Comparison of ENCODE assay signal across 8 cellular contexts in genomic region chr16:525520-526180, GRCh38. TPM values are rescaled to one million over a fixed set of nuclear protein-coding genes. Genes with fewer than 3 reads are reported as not detected.
A peak's percentile ranks its signal among the peaks of the same experiment; 100 is the strongest.
DNase-seq lines count a peak whose midpoint lies in the region; ATAC-seq, FAIRE-seq and TF ChIP-seq lines count a peak whose summit lies in the region.

No MANE protein-coding gene starts in this region.

- H3K27me3 ChIP-seq in KMS-11 (ENCODE audit: insufficient read depth, low read depth) (no peaks in the 10 kb centered on the region), H1 (replicated peaks in 1 of 4; ENCODE audit: control insufficient read depth in 3 of 4, extremely low read depth in 1 of 4, insufficient read depth in 3 of 4, low read length in 3 of 4) (no peaks in the 10 kb centered on the region), transverse colon (no peaks in the 10 kb centered on the region)

- no peak overlapping the region for H2AFZ ChIP-seq in KMS-11 (ENCODE audit: low read depth)
- H2AFZ ChIP-seq in H1 (ENCODE audit: low read length) = no peak overlapping the region

- TF ChIP-seq EP300 in H1 (IDR thresholded peaks at IDR 0.05; ENCODE audit: borderline replicate concordance in 1 of 2, low read depth in 2 of 2, low read length in 2 of 2) = no peak
- no peak for TF ChIP-seq EP300 in transverse colon (IDR thresholded peaks at IDR 0.05; ENCODE audit: low read depth)

- H3K9me3 Mint-ChIP-seq in activated CD4-positive, alpha-beta memory T cell treated with anti-CD3 and anti-CD28 coated beads for 36 hours = no peaks in the 10 kb centered on the region

- H2BK120ac ChIP-seq in H1 (replicated peaks; ENCODE audit: low read depth, low read length) = no peak overlapping the region

- WGBS in H1 (ENCODE audit: extremely low coverage in 1 of 2, insufficient coverage in 1 of 2, insufficient read length in 1 of 2, insufficient replicate concordance in 2 of 2, low coverage in 1 of 2, low lambda C conversion rate in 2 of 2, missing lambda C conversion rate in 1 of 2), 2 experiments = 95% methylated on average over 13 of the region's 13 CpGs; no CpG with 5 or more reads in 1 of the 2 experiments
- 72% methylated on average over 13 of the region's 13 CpGs; no CpG with 5 or more reads in 1 of the 2 donors for WGBS in transverse colon (ENCODE audit: low coverage in 1 of 2), 2 donors

- H3K79me2 ChIP-seq in KMS-11 (ENCODE audit: insufficient read depth, low read depth) (peaks cover 42% of the 10 kb centered on the region), H1 (ENCODE audit: control insufficient read depth in 1 of 2, insufficient read depth in 2 of 2, low read length in 2 of 2) (peaks cover 6 to 33% of the 10 kb centered on the region in 2 experiments; a peak in 3 of 4 replicates)

- CTCF ChIA-PET in activated CD4-positive, alpha-beta memory T cell treated with anti-CD3 and anti-CD28 coated beads for 36 hours (lab: Charles Lee) = interaction anchor here (1.0 kb wide), 1 partner anchor 134 kb away, joined by 3 read pairs; no protein-coding TSS in a partner anchor
- CTCF ChIA-PET in H1 (lab: Charles Lee; ENCODE audit: partially characterized antibody) = interaction anchor here (0.5 to 1.6 kb wide), 8 partner anchors 10 to 145 kb away, joined by 3 to 6 read pairs (median 3); no protein-coding TSS in a partner anchor

- H3K79me1 ChIP-seq in H1 (ENCODE audit: low read depth, low read length) = peaks cover 9% of the 10 kb centered on the region

- H3K4me3 ChIP-seq in KMS-11 (IDR thresholded peaks at IDR 0.05; ENCODE audit: insufficient read depth, low read depth, low read length) = no peak overlapping the region
- H3K4me3 ChIP-seq in H1 (ENCODE audit: extremely low read depth in 1 of 4, insufficient read depth in 2 of 4, low read depth in 3 of 4, low read length in 4 of 4) = peak overlapping the region in 2 of 4 experiments; percentile 71 to 79; a peak in 2 of 8 replicates
- peak overlapping the region in 2 of 4 donors; percentile 80 to 89 for H3K4me3 ChIP-seq in transverse colon

- H2AK5ac ChIP-seq in H1 (ENCODE audit: low read depth, low read length) = no peak overlapping the region

- H3K4me1 ChIP-seq in KMS-11 (ENCODE audit: low read depth, poor library complexity, severe bottlenecking) (peaks cover 24% of the 10 kb centered on the region), H1 (replicated peaks in 1 of 4; ENCODE audit: control insufficient read depth in 3 of 4, insufficient read depth in 4 of 4, low read length in 3 of 4) (peaks cover 0 to 25% (median 13%) of the 10 kb centered on the region in 4 experiments; a peak in 5 of 7 replicates), transverse colon (peaks cover 33 to 59% (median 49%) of the 10 kb centered on the region in 4 donors)

- H3K36me3 Mint-ChIP-seq in activated CD4-positive, alpha-beta memory T cell treated with anti-CD3 and anti-CD28 coated beads for 36 hours = peaks cover 3% of the 10 kb centered on the region

- TF ChIP-seq POLR2A in H1 (IDR thresholded peaks at IDR 0.05; ENCODE audit: control extremely low read depth in 1 of 2, low read depth in 2 of 2, low read length in 2 of 2) (no peak), transverse colon (IDR thresholded peaks at IDR 0.05) (no peak)

- in situ Hi-C loops in transverse colon (cut with MboI; ENCODE audit: low pct_ligation_motif_present in 1 of 4, low pct_unique_long_range_greater_than_20kb in 1 of 4, low sequenced_read_pairs in 3 of 4) = no loop called here

- TF ChIP-seq CTCF in KMS-11 (conservative IDR thresholded peaks at IDR 0.05; ENCODE audit: low read depth, low read length) (no peak), H1 (IDR thresholded peaks at IDR 0.05; ENCODE audit: control extremely low read depth in 1 of 3, insufficient read depth in 1 of 3, low read depth in 1 of 3, low read length in 3 of 3) (no peak), transverse colon (IDR thresholded peaks at IDR 0.05) (no peak)

- H3K23ac ChIP-seq in H1 (ENCODE audit: insufficient read length) = no peak overlapping the region

- H3K27ac Mint-ChIP-seq in activated CD4-positive, alpha-beta memory T cell treated with anti-CD3 and anti-CD28 coated beads for 36 hours = peak overlapping the region; percentile 99

- no peak overlapping the region for H4K91ac ChIP-seq in H1 (replicated peaks; ENCODE audit: insufficient read length, low read length)

- H2BK12ac ChIP-seq in H1 (ENCODE audit: low read depth, low read length) = no peak overlapping the region

- no peaks in the 10 kb centered on the region for H3K9me3 ChIP-seq in H1 (ENCODE audit: insufficient read depth in 2 of 2, low read depth in 1 of 2, low read length in 1 of 2)
- no peaks in the 10 kb centered on the region for H3K9me3 ChIP-seq in transverse colon

- H2BK15ac ChIP-seq in H1 (ENCODE audit: low read length) = no peak overlapping the region

- no peak overlapping the region for H3K4ac ChIP-seq in H1 (replicated peaks; ENCODE audit: insufficient read length, low read depth, low read length)

- H3K4me1 Mint-ChIP-seq in activated CD4-positive, alpha-beta memory T cell treated with anti-CD3 and anti-CD28 coated beads for 36 hours (ENCODE audit: low read depth) = peaks cover 39% of the 10 kb centered on the region

- H4K20me1 ChIP-seq in KMS-11 (ENCODE audit: insufficient read depth) = peaks cover 11% of the 10 kb centered on the region
- peaks cover 11 to 32% of the 10 kb centered on the region in 2 experiments for H4K20me1 ChIP-seq in H1 (replicated peaks in 1 of 2; ENCODE audit: control insufficient read depth in 1 of 2, insufficient read depth in 2 of 2, low read length in 2 of 2)

- intact Hi-C loops in activated CD4-positive, alpha-beta memory T cell treated with anti-CD3 and anti-CD28 coated beads for 36 hours (cut with micrococcal nuclease) = loop anchor here (1.0 to 5.0 kb wide), 4 partner anchors 64 to 155 kb away; partner anchors contain the start of genes METTL26 and MRPL28
- intact Hi-C loops in transverse colon (cut with DNase I; ENCODE audit: low total_unique reads) = no loop called here

- no peak overlapping the region for H2BK20ac ChIP-seq in H1 (ENCODE audit: low read length)

- no peak for TF ChIP-seq RAD21 in H1 (IDR thresholded peaks at IDR 0.05 in 1 of 2, conservative IDR thresholded peaks at IDR 0.05 in 1 of 2; ENCODE audit: low read depth in 2 of 2, low read length in 2 of 2)

- no peak overlapping the region for H4K5ac ChIP-seq in H1 (ENCODE audit: insufficient read length, low read depth, low read length)

- H4K8ac ChIP-seq in H1 (ENCODE audit: extremely low read depth, insufficient read depth, low read length) = no peak overlapping the region

- H3K56ac ChIP-seq in H1 (replicated peaks; ENCODE audit: insufficient read length, low read depth, low read length) = no peak overlapping the region

- no peak for ATAC-seq in HG03196 (IDR thresholded peaks at IDR 0.05; ENCODE audit: unreplicated experiment)

- no peak for FAIRE-seq in H1 (lab: Jason Lieb, UNC)

- DNase-seq in DMS79 (lab: John Stamatoyannopoulos, UW) (peak; percentile 6), H1 (ENCODE audit: low read depth in 1 of 2, low spot score in 2 of 2) (no peak), nucleus accumbens (lab: John Stamatoyannopoulos, UW) (peak in 29 of 56 donors; percentile 11 to 81 (median 41)), transverse colon (no peak), NCI-H1930 (lab: John Stamatoyannopoulos, UW) (no peak)
- DNase-seq in activated CD4-positive, alpha-beta memory T cell treated with anti-CD3 and anti-CD28 coated beads for 36 hours = peak; percentile 91

- H3K4me2 ChIP-seq in KMS-11 (peak overlapping the region; percentile 100), H1 (ENCODE audit: insufficient read depth in 1 of 2, low read depth in 2 of 2, low read length in 2 of 2) (peak overlapping the region; percentile 76 to 89; a peak in 3 of 4 replicates)

- H3K4me3 Mint-ChIP-seq in activated CD4-positive, alpha-beta memory T cell treated with anti-CD3 and anti-CD28 coated beads for 36 hours = peak overlapping the region; percentile 89

- H3K18ac ChIP-seq in H1 (ENCODE audit: extremely low read depth, low read length) = no peak overlapping the region

- peak overlapping the region; percentile 88; the same call in 1 of the 2 replicates for H3K27ac ChIP-seq in KMS-11
- H3K27ac ChIP-seq in H1 (ENCODE audit: low read depth, low read length) = no peak overlapping the region
- peak overlapping the region; percentile 93 to 98 (median 97) for H3K27ac ChIP-seq in transverse colon

- H3K36me3 ChIP-seq in KMS-11 (ENCODE audit: insufficient read depth) = no peaks in the 10 kb centered on the region
- no peaks in the 10 kb centered on the region; a peak in 1 of 8 replicates for H3K36me3 ChIP-seq in H1 (ENCODE audit: control insufficient read depth in 2 of 4, insufficient read depth in 4 of 4, low read length in 3 of 4)
- H3K36me3 ChIP-seq in transverse colon = no peaks in the 10 kb centered on the region

- H3K27me3 Mint-ChIP-seq in activated CD4-positive, alpha-beta memory T cell treated with anti-CD3 and anti-CD28 coated beads for 36 hours = no peaks in the 10 kb centered on the region

- peaks cover 7% of the 10 kb centered on the region; the same call in 1 of the 2 replicates for H3K23me2 ChIP-seq in H1 (ENCODE audit: low read depth, low read length)

- POLR2A ChIA-PET in activated CD4-positive, alpha-beta memory T cell treated with anti-CD3 and anti-CD28 coated beads for 36 hours (lab: Charles Lee) = interaction anchor here (1.1 to 1.5 kb wide), 3 partner anchors 123 to 143 kb away, joined by 3 to 4 read pairs (median 4); partner anchors contain the start of gene WDR90
- POLR2A ChIA-PET in H1 (lab: Charles Lee; ENCODE audit: partially characterized antibody) = interaction anchor here (0.8 to 1.9 kb wide), 10 partner anchors 12 to 142 kb away, joined by 3 to 5 read pairs (median 4); partner anchors contain the start of gene RHOT2

- H3K9ac ChIP-seq in KMS-11 (peak overlapping the region; percentile 90; the same call in 1 of the 2 replicates), H1 (replicated peaks in 1 of 4; ENCODE audit: extremely low read depth in 1 of 4, low read depth in 3 of 4, low read length in 3 of 4) (no peak overlapping the region; a peak in 1 of 7 replicates)

- H2BK5ac ChIP-seq in H1 (ENCODE audit: low read depth, low read length) = no peak overlapping the region

- H3K14ac ChIP-seq in H1 (ENCODE audit: insufficient read length) = no peak overlapping the region

RNA-seq across cellular contexts. Expression of gene CAPN15, which starts 1.9 kb away (rescaled TPM):
- total RNA-seq in activated CD4-positive, alpha-beta memory T cell treated with anti-CD3 and anti-CD28 coated beads for 36 hours = 10 to 100 TPM; 69.7 to 76.2 TPM
- 74.6 and 76.9 TPM in 2 replicates for total RNA-seq in H1 (2021; fragmentation: NEBNext Ultra II Directional; extraction: Animal tissue kit (Norgen Biotek cat#: 25700))
- polyA plus RNA-seq in H1 (2011; rRNA removed) = 38.9 and 68.4 TPM in 2 replicates
- polyA plus RNA-seq in H1 (2011; cell fraction: cytosol; rRNA removed) = 40.1 TPM
- 97.9 TPM for polyA plus RNA-seq in H1 (2011; cell fraction: nucleus; rRNA removed)
- polyA plus RNA-seq in H1 (2012, experiment 1 of 2) = 28.0 to 47.8 TPM (median 43.1 TPM) in 4 replicates
- polyA plus RNA-seq in H1 (2012, experiment 2 of 2) = 29.7 TPM
- 37.4 TPM for polyA plus RNA-seq in H1 (2013, experiment 1 of 2)
- 36.4 TPM for polyA plus RNA-seq in H1 (2013, experiment 2 of 2)
- polyA minus RNA-seq in H1 (2011; rRNA and poly(A)+ RNA removed) = 13.1 and 15.2 TPM in 2 replicates
- 74.6 TPM for polyA minus RNA-seq in H1 (2011; cell fraction: cytosol; rRNA and poly(A)+ RNA removed)
- 33.7 TPM for polyA minus RNA-seq in H1 (2011; cell fraction: nucleus; rRNA and poly(A)+ RNA removed)
- total RNA-seq in transverse colon = 100 to 1,000 TPM; 108 to 388 (median 175) TPM

RNA-seq across cellular contexts. Expression of gene PRR35, which starts 34.5 kb away (rescaled TPM):
- not detected for total RNA-seq in activated CD4-positive, alpha-beta memory T cell treated with anti-CD3 and anti-CD28 coated beads for 36 hours
- total RNA-seq in H1 (2021; fragmentation: NEBNext Ultra II Directional; extraction: Animal tissue kit (Norgen Biotek cat#: 25700)) = 0.50 and 0.61 TPM in 2 replicates
- polyA plus RNA-seq in H1 (2011; rRNA removed) = 0.38 and 0.52 TPM in 2 replicates
- 0.44 TPM for polyA plus RNA-seq in H1 (2011; cell fraction: cytosol; rRNA removed)
- 1.3 TPM for polyA plus RNA-seq in H1 (2011; cell fraction: nucleus; rRNA removed)
- 0.21 to 0.55 TPM (median 0.41 TPM) in 4 replicates for polyA plus RNA-seq in H1 (2012, experiment 1 of 2)
- polyA plus RNA-seq in H1 (2012, experiment 2 of 2) = 0.25 TPM
- 0.45 TPM for polyA plus RNA-seq in H1 (2013, experiment 1 of 2)
- polyA plus RNA-seq in H1 (2013, experiment 2 of 2) = 0.53 TPM
- polyA minus RNA-seq in H1 (2011; rRNA and poly(A)+ RNA removed) = 0.10 TPM in 1 of 2 replicates, not detected in the other
- polyA minus RNA-seq in H1 (2011; cell fraction: cytosol; rRNA and poly(A)+ RNA removed) = 0.51 TPM
- 0.30 TPM for polyA minus RNA-seq in H1 (2011; cell fraction: nucleus; rRNA and poly(A)+ RNA removed)
- total RNA-seq in transverse colon = not detected

RNA-seq across cellular contexts. Expression of gene NHLRC4, which starts 41.2 kb away (rescaled TPM):
- total RNA-seq in activated CD4-positive, alpha-beta memory T cell treated with anti-CD3 and anti-CD28 coated beads for 36 hours = under 1 TPM; 0.31 to 0.45 TPM
- total RNA-seq in H1 (2021; fragmentation: NEBNext Ultra II Directional; extraction: Animal tissue kit (Norgen Biotek cat#: 25700)) = 0.75 and 0.76 TPM in 2 replicates
- polyA plus RNA-seq in H1 (2011; rRNA removed) = 0.60 and 0.72 TPM in 2 replicates
- 0.78 TPM for polyA plus RNA-seq in H1 (2011; cell fraction: cytosol; rRNA removed)
- polyA plus RNA-seq in H1 (2011; cell fraction: nucleus; rRNA removed) = 1.7 TPM
- 0.56 to 0.72 TPM (median 0.63 TPM) in 4 replicates for polyA plus RNA-seq in H1 (2012, experiment 1 of 2)
- polyA plus RNA-seq in H1 (2012, experiment 2 of 2) = 0.76 TPM
- polyA plus RNA-seq in H1 (2013, experiment 1 of 2) = 0.26 TPM
- polyA plus RNA-seq in H1 (2013, experiment 2 of 2) = 0.33 TPM
- polyA minus RNA-seq in H1 (2011; rRNA and poly(A)+ RNA removed) = 0.09 and 0.20 TPM in 2 replicates
- not detected for polyA minus RNA-seq in H1 (2011; cell fraction: cytosol; rRNA and poly(A)+ RNA removed)
- polyA minus RNA-seq in H1 (2011; cell fraction: nucleus; rRNA and poly(A)+ RNA removed) = 1.5 TPM
- total RNA-seq in transverse colon = under 1 TPM in 3 of 4 donors, not detected in 1; 0.55 to 0.75 (median 0.64) TPM

RNA-seq across cellular contexts. Expression of gene PIGQ, which starts 44.1 kb away (rescaled TPM):
- 10 to 100 TPM; 24.2 to 26.2 TPM for total RNA-seq in activated CD4-positive, alpha-beta memory T cell treated with anti-CD3 and anti-CD28 coated beads for 36 hours
- 34.2 and 36.0 TPM in 2 replicates for total RNA-seq in H1 (2021; fragmentation: NEBNext Ultra II Directional; extraction: Animal tissue kit (Norgen Biotek cat#: 25700))
- polyA plus RNA-seq in H1 (2011; rRNA removed) = 49.2 and 80.4 TPM in 2 replicates
- 56.8 TPM for polyA plus RNA-seq in H1 (2011; cell fraction: cytosol; rRNA removed)
- 283 TPM for polyA plus RNA-seq in H1 (2011; cell fraction: nucleus; rRNA removed)
- polyA plus RNA-seq in H1 (2012, experiment 1 of 2) = 20.8 to 38.5 TPM (median 33.9 TPM) in 4 replicates
- polyA plus RNA-seq in H1 (2012, experiment 2 of 2) = 26.0 TPM
- 24.1 TPM for polyA plus RNA-seq in H1 (2013, experiment 1 of 2)
- polyA plus RNA-seq in H1 (2013, experiment 2 of 2) = 22.7 TPM
- 30.5 and 36.4 TPM in 2 replicates for polyA minus RNA-seq in H1 (2011; rRNA and poly(A)+ RNA removed)
- polyA minus RNA-seq in H1 (2011; cell fraction: cytosol; rRNA and poly(A)+ RNA removed) = 24.4 TPM
- polyA minus RNA-seq in H1 (2011; cell fraction: nucleus; rRNA and poly(A)+ RNA removed) = 73.6 TPM
- total RNA-seq in transverse colon = 100 to 1,000 TPM in 1 of 4 donors, 10 to 100 TPM in 3; 37.4 to 115 (median 56.0) TPM

Comparison
In these comparisons a context has a peak if more than half of its experiments do, and no peak if none do; other contexts are left out.
1. DNase-seq: peak in DMS79 (single experiment), activated CD4-positive, alpha-beta memory T cell treated with anti-CD3 and anti-CD28 coated beads for 36 hours (single experiment) and nucleus accumbens (29 of 56); none in H1 (0 of 2), transverse colon (single experiment) and NCI-H1930 (0 of 2).